Comparison of ENCODE assay signal across 9 cellular contexts in genomic region chr19:42440357-42441046, GRCh38. TPM values are rescaled to one million over a fixed set of nuclear protein-coding genes. Genes with fewer than 3 reads are reported as not detected.
DNase-seq lines count a peak whose midpoint lies in the region; ATAC-seq and TF ChIP-seq lines count a peak whose summit lies in the region.
"Had no signal": no experiment of that assay in that cellular context is flagged by ENCODE, and none has a peak within 500 bp of the region (broad histone marks: within the 10 kb centered on the region; RNA-seq: fewer than 3 reads in every experiment).

No MANE protein-coding gene starts in this region.

- intact Hi-C loops in left colon (cut with DNase I, micrococcal nuclease), result no loop called here

- DNase-seq in NCI-H2081 (lab: John Stamatoyannopoulos, UW) (peak; percentile 46 to 62), NCI-H2081 treated with DMSO at 0.1 percent for 48 hours (lab: John Stamatoyannopoulos, UW) (no peak), NCI-H146 (lab: John Stamatoyannopoulos, UW) (peak; percentile 78), cardiac fibroblast (ENCODE audit: low read depth in 2 of 2) (peak; percentile 82), left colon (peak; percentile 70 to 87), middle frontal gyrus (ENCODE audit: extremely low spot score, low spot score) (no peak)
- DNase-seq in activated CD4-positive, CD25-positive, alpha-beta regulatory T cell (lab: John Stamatoyannopoulos, UW), result peak; percentile 64 to 76 (median 74)
- peak; percentile 76 to 86 for DNase-seq in stimulated activated CD4-positive, alpha-beta T cell treated with anti-CD3 and anti-CD28 coated beads, Interleukin-4, amount 100 ng/mL, for 48 hours (ENCODE audit: low read depth in 2 of 2)

- peak; percentile 53 for ATAC-seq in left colon

- TF ChIP-seq CTCF in cardiac fibroblast (IDR thresholded peaks at IDR 0.05; ENCODE audit: low read depth, low read length), result peak; percentile 92

- no peak overlapping the region for H3K4me3 ChIP-seq in cardiac fibroblast (replicated peaks in 1 of 2; ENCODE audit: low read depth in 2 of 2, low read length in 2 of 2)

RNA-seq across cellular contexts. Expression of gene CXCL17, which starts 2.2 kb away (rescaled TPM):
- not detected for total RNA-seq in left colon
- total RNA-seq: pulmonary artery endothelial cell had no signal

RNA-seq across cellular contexts. Expression of gene LIPE, which starts 13.3 kb away (rescaled TPM):
- total RNA-seq in left colon, result 1 to 10 TPM; 7.1 to 9.7 TPM

RNA-seq across cellular contexts. Expression of gene CNFN, which starts 50.4 kb away (rescaled TPM):
- total RNA-seq in left colon, result 1 to 10 TPM; 4.2 to 5.4 TPM
- total RNA-seq: pulmonary artery endothelial cell had no signal

Comparison
In these comparisons a context has a peak if more than half of its experiments do, and no peak if none do; other contexts are left out.
1. DNase-seq: peak in NCI-H2081 (2 of 2), NCI-H146 (single experiment), activated CD4-positive, CD25-positive, alpha-beta regulatory T cell (4 of 4), cardiac fibroblast (2 of 2), left colon (2 of 2) and stimulated activated CD4-positive, alpha-beta T cell treated with anti-CD3 and anti-CD28 coated beads, Interleukin-4, amount 100 ng/mL, for 48 hours (2 of 2); none in NCI-H2081 treated with DMSO at 0.1 percent for 48 hours (single experiment) and middle frontal gyrus (single experiment).